Comparison of ENCODE assay signal across 12 cellular contexts in the genomic region with DNA sequence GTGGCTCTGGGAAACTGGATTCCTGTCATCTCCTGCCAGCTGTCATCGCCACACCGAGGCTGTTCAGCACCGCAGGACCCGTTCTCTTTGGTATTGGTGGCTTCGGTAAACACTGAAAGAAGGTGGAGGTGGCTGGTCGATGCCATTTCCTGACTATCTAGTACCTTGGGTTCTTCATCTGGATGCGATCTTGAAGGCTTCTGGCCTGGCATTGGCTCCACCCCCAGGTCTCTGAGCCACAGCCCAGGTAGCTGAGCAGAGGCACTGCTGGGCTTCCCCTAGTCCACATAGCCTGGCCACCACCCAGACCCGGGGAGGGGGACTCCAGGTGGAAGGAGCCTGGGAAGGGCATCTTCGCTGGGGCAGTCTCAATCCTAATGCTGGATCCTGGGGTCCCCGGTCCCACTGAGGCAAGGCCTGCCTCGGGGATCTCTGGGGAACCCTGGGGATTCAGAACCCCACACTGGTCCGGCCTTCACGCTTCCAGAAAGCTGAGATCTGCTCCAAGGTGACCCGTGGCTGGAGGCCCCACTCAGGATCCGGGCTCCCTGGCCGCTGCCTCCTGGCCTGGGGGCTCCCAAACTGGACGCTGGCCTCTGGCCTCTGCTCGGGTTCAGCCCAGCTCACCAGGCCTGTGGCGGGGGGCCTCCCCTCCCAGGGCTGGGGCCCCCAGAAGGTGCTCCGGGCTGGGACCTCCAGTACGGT. TPM values are rescaled to one million over a fixed set of nuclear protein-coding genes. Genes with fewer than 3 reads are reported as not detected.
DNase-seq lines count a peak whose midpoint lies in the region; ATAC-seq and TF ChIP-seq lines count a peak whose summit lies in the region.
"Had no signal": no experiment of that assay in that cellular context is flagged by ENCODE, and none has a peak within 500 bp of the region (broad histone marks: within the 10 kb centered on the region; RNA-seq: fewer than 3 reads in every experiment).

No MANE protein-coding gene starts in this region.

- H2AK5ac ChIP-seq in neuronal stem cell (ENCODE audit: low read depth, low read length), result peak overlapping the region; percentile 1

- no peak overlapping the region for H2AFZ ChIP-seq in neuronal stem cell (ENCODE audit: low read length)

- peak overlapping the region; percentile 39 for H2BK5ac ChIP-seq in neuronal stem cell (ENCODE audit: low read length)

- H2BK120ac ChIP-seq in neuronal stem cell (ENCODE audit: low read depth, low read length), result no peak overlapping the region

- peak overlapping the region in 10 of 11 experiments; percentile 91 to 98 (median 96); a peak in 20 of 22 replicates for H3K27ac ChIP-seq in BLaER1 treated with 17β-estradiol and CSF1 and Interleukin-3, amounts not matched to agents 10 nM and 100 nM
- H3K27ac ChIP-seq in neuronal stem cell (replicated peaks; ENCODE audit: low read length), result no peak overlapping the region
- H3K27ac ChIP-seq in foreskin keratinocyte, result no peak overlapping the region

- H3K27me3 ChIP-seq in BLaER1 treated with 17β-estradiol and CSF1 and Interleukin-3, amounts not matched to agents 10 nM and 100 nM, result no peaks in the 10 kb centered on the region
- H3K27me3 ChIP-seq in neuronal stem cell (ENCODE audit: control insufficient read depth in 3 of 3, insufficient read depth in 3 of 3, low read depth in 1 of 3, low read length in 3 of 3), result peaks cover 0 to 4% (median 0%) of the 10 kb centered on the region in 3 experiments
- peaks cover 4% of the 10 kb centered on the region for H3K27me3 ChIP-seq in foreskin keratinocyte

- TF ChIP-seq CTCF in GM13976 (IDR thresholded peaks at IDR 0.05; ENCODE audit: borderline replicate concordance, control extremely low read depth, extremely low read depth, insufficient read depth, missing control alignments) (no peak), foreskin keratinocyte (conservative IDR thresholded peaks at IDR 0.05) (no peak)

- H2BK15ac ChIP-seq in neuronal stem cell (ENCODE audit: low read length), result no peak overlapping the region

- no CpG with 5 or more reads among the region's 21 CpGs for WGBS in neuronal stem cell (ENCODE audit: extremely low coverage in 2 of 2, insufficient read length in 2 of 2, insufficient replicate concordance in 1 of 2), 2 donors

- no peak overlapping the region for H3K4ac ChIP-seq in neuronal stem cell (ENCODE audit: low read length)

- peaks cover 22 to 51% (median 34%) of the 10 kb centered on the region in 11 experiments for H3K36me3 ChIP-seq in BLaER1 treated with 17β-estradiol and CSF1 and Interleukin-3, amounts not matched to agents 10 nM and 100 nM
- H3K36me3 ChIP-seq in neuronal stem cell (replicated peaks in 1 of 2; ENCODE audit: control insufficient read depth in 2 of 2, insufficient read depth in 2 of 2, low read length in 2 of 2), result no peaks in the 10 kb centered on the region

- peaks cover 5% of the 10 kb centered on the region for H3K79me1 ChIP-seq in neuronal stem cell (ENCODE audit: low read depth, low read length)

- in situ Hi-C loops in GM13976 (cut with MboI; ENCODE audit: low sequenced_read_pairs, unreplicated experiment), result no loop called here

- peaks cover 4 to 18% (median 10%) of the 10 kb centered on the region in 11 experiments; a peak in 17 of 22 replicates for H3K9me3 ChIP-seq in BLaER1 treated with 17β-estradiol and CSF1 and Interleukin-3, amounts not matched to agents 10 nM and 100 nM (replicated peaks in 1 of 11)
- H3K9me3 ChIP-seq in neuronal stem cell (replicated peaks in 1 of 2; ENCODE audit: control insufficient read depth in 2 of 2, insufficient read depth in 1 of 2, low read depth in 1 of 2, low read length in 2 of 2), result peaks cover 0 to 5% of the 10 kb centered on the region in 2 donors
- H3K9me3 ChIP-seq: mucosa of descending colon had no signal

- H3K14ac ChIP-seq in neuronal stem cell (ENCODE audit: low read length), result no peak overlapping the region

- H3K4me2 ChIP-seq in BLaER1 treated with 17β-estradiol and CSF1 and Interleukin-3, amounts not matched to agents 10 nM and 100 nM, result peak overlapping the region; percentile 88 to 100 (median 97)
- H3K4me2 ChIP-seq in neuronal stem cell (ENCODE audit: insufficient read depth, low read length, poor library complexity, severe bottlenecking), result no peak overlapping the region

- peak overlapping the region; percentile 89 for H3K23ac ChIP-seq in neuronal stem cell (ENCODE audit: low read depth, low read length, poor library complexity)

- H4K91ac ChIP-seq in neuronal stem cell (ENCODE audit: low read depth, low read length, poor library complexity), result no peak overlapping the region

- H3K4me1 ChIP-seq in BLaER1 treated with 17β-estradiol and CSF1 and Interleukin-3, amounts not matched to agents 10 nM and 100 nM, result peaks cover 69 to 94% (median 88%) of the 10 kb centered on the region in 10 experiments
- H3K4me1 ChIP-seq in neuronal stem cell (ENCODE audit: control insufficient read depth in 2 of 2, insufficient read depth in 1 of 2, low read depth in 1 of 2, low read length in 2 of 2), result no peaks in the 10 kb centered on the region
- no peaks in the 10 kb centered on the region for H3K4me1 ChIP-seq in foreskin keratinocyte

- no peak overlapping the region for H3K18ac ChIP-seq in neuronal stem cell (ENCODE audit: low read length)

- H2BK12ac ChIP-seq in neuronal stem cell (ENCODE audit: low read length), result no peak overlapping the region

- peaks cover 0 to 33% (median 0%) of the 10 kb centered on the region in 11 experiments; a peak in 6 of 22 replicates for H4K20me1 ChIP-seq in BLaER1 treated with 17β-estradiol and CSF1 and Interleukin-3, amounts not matched to agents 10 nM and 100 nM

- peak overlapping the region; percentile 87 to 95 (median 90); a peak in 21 of 22 replicates for H3K9ac ChIP-seq in BLaER1 treated with 17β-estradiol and CSF1 and Interleukin-3, amounts not matched to agents 10 nM and 100 nM
- no peak overlapping the region for H3K9ac ChIP-seq in neuronal stem cell (ENCODE audit: low read depth, low read length, poor library complexity)

- peak; percentile 45 for DNase-seq in T-helper 9 cell
- DNase-seq in activated naive CD4-positive, alpha-beta T cell treated with anti-CD3 and anti-CD28 coated beads, Interleukin-2, amount 50 U/mL, for 16 hours, result peak; percentile 45
- DNase-seq in neuronal stem cell (ENCODE audit: low spot score), result no peak
- DNase-seq in NCI-H2171 treated with DMSO at 0.1 percent for 48 hours (lab: John Stamatoyannopoulos, UW), result no peak
- DNase-seq in GM13976 (ENCODE audit: low spot score), result no peak
- DNase-seq in AML-193 (lab: John Stamatoyannopoulos, UW), result no peak
- no peak for DNase-seq in foreskin keratinocyte
- DNase-seq: HCEC 1CT, NCI-H774 had no signal

- no peak overlapping the region for H4K8ac ChIP-seq in neuronal stem cell (ENCODE audit: low read depth, low read length)

- ATAC-seq in foreskin keratinocyte, result no peak
- ATAC-seq: mucosa of descending colon had no signal

- H3K4me3 ChIP-seq in BLaER1 treated with 17β-estradiol and CSF1 and Interleukin-3, amounts not matched to agents 10 nM and 100 nM, result peak overlapping the region in 9 of 10 experiments; percentile 72 to 93 (median 81); a peak in 16 of 20 replicates
- no peak overlapping the region for H3K4me3 ChIP-seq in neuronal stem cell (ENCODE audit: low read length in 2 of 2)
- H3K4me3 ChIP-seq: mucosa of descending colon had no signal

RNA-seq across cellular contexts. Expression of a gene that starts 1.8 kb away (rescaled TPM):
- not detected for polyA plus RNA-seq in neuronal stem cell (2013, experiment 1 of 2)
- polyA plus RNA-seq in neuronal stem cell (2013, experiment 2 of 2), result not detected
- total RNA-seq in foreskin keratinocyte, result not detected in 2 replicates
- polyA plus RNA-seq in foreskin keratinocyte, result not detected in 2 replicates

RNA-seq across cellular contexts. Expression of a gene that starts 34.1 kb away (rescaled TPM):
- polyA plus RNA-seq in neuronal stem cell (2013, experiment 1 of 2), result not detected
- polyA plus RNA-seq in neuronal stem cell (2013, experiment 2 of 2), result not detected
- not detected in 2 replicates for total RNA-seq in foreskin keratinocyte
- polyA plus RNA-seq in foreskin keratinocyte, result 0.02 TPM in 1 of 2 replicates, not detected in the other
- total RNA-seq: skeletal muscle tissue had no signal

RNA-seq across cellular contexts. Expression of a gene that starts 46.6 kb away (rescaled TPM):
- 110 TPM for polyA plus RNA-seq in neuronal stem cell (2013, experiment 1 of 2)
- 109 TPM for polyA plus RNA-seq in neuronal stem cell (2013, experiment 2 of 2)
- total RNA-seq in foreskin keratinocyte, result 71.9 and 89.9 TPM in 2 replicates
- 77.1 and 90.6 TPM in 2 replicates for polyA plus RNA-seq in foreskin keratinocyte

Comparison
In these comparisons a context has a peak if more than half of its experiments do, and no peak if none do; other contexts are left out.
1. H3K27ac ChIP-seq: peak in BLaER1 treated with 17β-estradiol and CSF1 and Interleukin-3, amounts not matched to agents 10 nM and 100 nM (10 of 11); none in neuronal stem cell (single experiment) and foreskin keratinocyte (single experiment).
2. H3K4me3 ChIP-seq: peak in BLaER1 treated with 17β-estradiol and CSF1 and Interleukin-3, amounts not matched to agents 10 nM and 100 nM (9 of 10); none in neuronal stem cell (0 of 2).
3. DNase-seq: peak in T-helper 9 cell (single experiment) and activated naive CD4-positive, alpha-beta T cell treated with anti-CD3 and anti-CD28 coated beads, Interleukin-2, amount 50 U/mL, for 16 hours (single experiment); none in neuronal stem cell (single experiment), NCI-H2171 treated with DMSO at 0.1 percent for 48 hours (single experiment), GM13976 (single experiment), AML-193 (0 of 2) and foreskin keratinocyte (0 of 2).